In the genomic region with DNA sequence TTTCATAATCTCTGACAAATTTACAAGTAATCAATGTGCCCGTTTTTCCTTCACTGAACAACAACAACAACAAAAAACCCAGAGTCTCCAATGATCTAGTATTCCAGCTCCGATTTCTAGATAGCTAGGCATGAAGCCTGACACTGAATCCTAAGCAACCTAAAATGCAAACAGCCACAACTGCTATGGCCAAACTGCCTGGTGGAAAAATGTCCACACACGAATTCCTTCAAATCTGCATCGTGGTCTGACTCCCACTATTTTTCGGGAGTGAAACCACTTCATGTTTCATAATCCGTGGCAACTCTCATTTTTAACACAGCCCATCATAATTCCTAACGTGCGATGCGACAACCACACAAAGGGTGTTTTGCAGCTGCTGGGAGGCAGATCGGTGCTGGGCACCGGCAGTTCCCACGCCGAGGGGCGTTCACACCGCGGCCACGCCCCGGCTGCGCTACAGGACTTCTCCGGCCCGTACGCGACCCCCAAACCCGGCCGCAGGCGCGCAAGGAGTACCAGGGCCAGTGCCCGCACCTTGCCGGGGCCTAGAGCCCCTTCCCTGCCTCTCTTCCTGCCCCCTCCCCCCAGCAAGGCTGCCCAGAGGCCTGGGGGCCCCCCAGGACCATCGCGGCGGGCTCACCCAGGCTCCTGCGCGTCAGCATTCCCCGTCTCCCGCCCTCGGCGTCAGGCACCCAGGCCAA, we compare ENCODE assay signal across 8 cellular contexts. TPM values are rescaled to one million over a fixed set of nuclear protein-coding genes. Genes with fewer than 3 reads are reported as not detected.
DNase-seq lines count a peak whose midpoint lies in the region; ATAC-seq and TF ChIP-seq lines count a peak whose summit lies in the region.

No MANE protein-coding gene starts in this region.

- peak; percentile 3 for ATAC-seq in GM18508 (IDR thresholded peaks at IDR 0.05; ENCODE audit: insufficient read depth, unreplicated experiment)
- ATAC-seq in HG02970 (IDR thresholded peaks at IDR 0.05; ENCODE audit: low FRiP score, unreplicated experiment) = peak; percentile 18
- ATAC-seq in activated CD8-positive, alpha-beta T cell treated with anti-CD3 and anti-CD28 coated beads, Interleukin-2, amount 10 ng/mL, durations not matched to agents 7 days and 5 days = peak; percentile 40

- peak; percentile 38 for DNase-seq in AG09309 (ENCODE audit: low read depth)
- peak; percentile 5 for DNase-seq in NCI-H2171 (lab: John Stamatoyannopoulos, UW)
- peak; percentile 46 for DNase-seq in activated CD8-positive, alpha-beta T cell treated with anti-CD3 and anti-CD28 coated beads, Interleukin-2, amount 10 ng/mL, durations not matched to agents 7 days and 5 days
- DNase-seq in epithelial cell of proximal tubule (ENCODE audit: low read depth) = no peak

- POLR2A ChIA-PET in activated CD8-positive, alpha-beta T cell treated with anti-CD3 and anti-CD28 coated beads, Interleukin-2, amount 10 ng/mL, durations not matched to agents 7 days and 5 days (lab: Charles Lee) = interaction anchor here (0.6 to 1.3 kb wide), 5 partner anchors 58 to 499 kb away, joined by 3 to 4 read pairs (median 3); a partner anchor contains a TSS

- H3K4me3 Mint-ChIP-seq in activated CD8-positive, alpha-beta T cell treated with anti-CD3 and anti-CD28 coated beads, Interleukin-2, amount 10 ng/mL, durations not matched to agents 7 days and 5 days = peak overlapping the region; percentile 83
- H3K4me3 Mint-ChIP-seq in stimulated activated naive CD8-positive, alpha-beta T cell treated with anti-CD3 and anti-CD28 coated beads, Interleukin-15, Interleukin-2, amounts not matched to agents 100 ng/mL and 50 ng/mL, for 24 hours = peak overlapping the region; percentile 88

- peaks cover 17% of the 10 kb centered on the region for H3K4me1 Mint-ChIP-seq in activated CD8-positive, alpha-beta T cell treated with anti-CD3 and anti-CD28 coated beads, Interleukin-2, amount 10 ng/mL, durations not matched to agents 7 days and 5 days (ENCODE audit: low read depth)
- H3K4me1 Mint-ChIP-seq in stimulated activated naive CD8-positive, alpha-beta T cell treated with anti-CD3 and anti-CD28 coated beads, Interleukin-15, Interleukin-2, amounts not matched to agents 100 ng/mL and 50 ng/mL, for 24 hours (ENCODE audit: low read depth) = peaks cover 23% of the 10 kb centered on the region

- CTCF ChIA-PET in activated CD8-positive, alpha-beta T cell treated with anti-CD3 and anti-CD28 coated beads, Interleukin-2, amount 10 ng/mL, durations not matched to agents 7 days and 5 days (lab: Charles Lee) = interaction anchor here (0.6 to 1.7 kb wide), 19 partner anchors 8 to 347 kb away, joined by 3 to 17 read pairs (median 3); a partner anchor contains a TSS

- H3K9me3 ChIP-seq in mononuclear cell (ENCODE audit: low read depth, low read length) = no peaks in the 10 kb centered on the region

- TF ChIP-seq CTCF in AG09309 (IDR thresholded peaks at IDR 0.05; ENCODE audit: control insufficient read depth, insufficient read depth, low read depth, low read length, missing control alignments) (no peak), epithelial cell of proximal tubule (conservative IDR thresholded peaks at IDR 0.05; ENCODE audit: low read depth, low read length) (no peak)

- peak overlapping the region; percentile 99 for H3K4me3 ChIP-seq in AG09309 (ENCODE audit: control insufficient read depth, low read depth, low read length)
- peak overlapping the region; percentile 100 for H3K4me3 ChIP-seq in epithelial cell of proximal tubule (ENCODE audit: low read depth, low read length)
- peak overlapping the region; percentile 94 for H3K4me3 ChIP-seq in mononuclear cell (ENCODE audit: low read length)

- peaks cover 17% of the 10 kb centered on the region for H3K4me1 ChIP-seq in mononuclear cell (ENCODE audit: insufficient read depth, low read length)

- H3K27me3 ChIP-seq in mononuclear cell (ENCODE audit: insufficient read depth, low read length) = no peaks in the 10 kb centered on the region

- peaks cover 6% of the 10 kb centered on the region for H3K36me3 Mint-ChIP-seq in activated CD8-positive, alpha-beta T cell treated with anti-CD3 and anti-CD28 coated beads, Interleukin-2, amount 10 ng/mL, durations not matched to agents 7 days and 5 days (ENCODE audit: low read depth)
- H3K36me3 Mint-ChIP-seq in stimulated activated naive CD8-positive, alpha-beta T cell treated with anti-CD3 and anti-CD28 coated beads, Interleukin-15, Interleukin-2, amounts not matched to agents 100 ng/mL and 50 ng/mL, for 24 hours (ENCODE audit: low read depth) = no peaks in the 10 kb centered on the region

- peak overlapping the region; percentile 77 for H3K27ac Mint-ChIP-seq in activated CD8-positive, alpha-beta T cell treated with anti-CD3 and anti-CD28 coated beads, Interleukin-2, amount 10 ng/mL, durations not matched to agents 7 days and 5 days
- peak overlapping the region; percentile 78 for H3K27ac Mint-ChIP-seq in stimulated activated naive CD8-positive, alpha-beta T cell treated with anti-CD3 and anti-CD28 coated beads, Interleukin-15, Interleukin-2, amounts not matched to agents 100 ng/mL and 50 ng/mL, for 24 hours

- no peaks in the 10 kb centered on the region for H3K27me3 Mint-ChIP-seq in activated CD8-positive, alpha-beta T cell treated with anti-CD3 and anti-CD28 coated beads, Interleukin-2, amount 10 ng/mL, durations not matched to agents 7 days and 5 days (ENCODE audit: low read depth)
- no peaks in the 10 kb centered on the region for H3K27me3 Mint-ChIP-seq in stimulated activated naive CD8-positive, alpha-beta T cell treated with anti-CD3 and anti-CD28 coated beads, Interleukin-15, Interleukin-2, amounts not matched to agents 100 ng/mL and 50 ng/mL, for 24 hours

- no peaks in the 10 kb centered on the region for H3K9me3 Mint-ChIP-seq in activated CD8-positive, alpha-beta T cell treated with anti-CD3 and anti-CD28 coated beads, Interleukin-2, amount 10 ng/mL, durations not matched to agents 7 days and 5 days (ENCODE audit: insufficient read depth)
- no peaks in the 10 kb centered on the region for H3K9me3 Mint-ChIP-seq in stimulated activated naive CD8-positive, alpha-beta T cell treated with anti-CD3 and anti-CD28 coated beads, Interleukin-15, Interleukin-2, amounts not matched to agents 100 ng/mL and 50 ng/mL, for 24 hours

RNA-seq across cellular contexts. Expression of a gene that starts 0.8 kb away (rescaled TPM):
- 10 to 100 TPM; 11.4 to 12.9 TPM for total RNA-seq in activated CD8-positive, alpha-beta T cell treated with anti-CD3 and anti-CD28 coated beads, Interleukin-2, amount 10 ng/mL, durations not matched to agents 7 days and 5 days
- total RNA-seq in epithelial cell of proximal tubule (8.5 and 11.1 TPM in 2 replicates), mononuclear cell (20.5 TPM)
